In genomic region chr11:34653851-34654490, GRCh38 we compare ENCODE assay signal across 1 cellular context.
TF ChIP-seq lines count a peak whose summit lies in the region.

No MANE protein-coding gene starts in this region.

TF ChIP-seq in HepG2, 621 proteins besides CTCF, POLR2A, EP300 and RAD21 (continued from another document and continues in another):
- TF ChIP-seq ARID4A (CRISPR knock-in tag; IDR thresholded peaks at IDR 0.05; ENCODE audit: borderline replicate concordance) (no peak), TMF1 (CRISPR knock-in tag; IDR thresholded peaks at IDR 0.05; ENCODE audit: low read depth) (no peak), ZFP37 (CRISPR knock-in tag; IDR thresholded peaks at IDR 0.05; ENCODE audit: borderline replicate concordance) (no peak), ZNF484 (CRISPR knock-in tag; IDR thresholded peaks at IDR 0.05; ENCODE audit: borderline replicate concordance, low read depth) (no peak), ZBTB43 (CRISPR knock-in tag; conservative IDR thresholded peaks at IDR 0.05) (no peak), ZNF788 (CRISPR knock-in tag; IDR thresholded peaks at IDR 0.05; ENCODE audit: borderline replicate concordance) (no peak), HOXA7 (CRISPR knock-in tag; IDR thresholded peaks at IDR 0.05) (no peak), NR1H2 (CRISPR knock-in tag; IDR thresholded peaks at IDR 0.05; ENCODE audit: borderline replicate concordance, low read depth) (no peak), SOX6 (IDR thresholded peaks at IDR 0.05) (no peak), SOX6 (CRISPR knock-in tag; IDR thresholded peaks at IDR 0.05) (no peak), ZNF639 (CRISPR knock-in tag; conservative IDR thresholded peaks at IDR 0.05) (no peak), ZBTB4 (CRISPR knock-in tag; IDR thresholded peaks at IDR 0.05; ENCODE audit: borderline replicate concordance) (no peak), ZBTB8A (CRISPR knock-in tag; IDR thresholded peaks at IDR 0.05; ENCODE audit: borderline replicate concordance, low read depth) (no peak), UBTF (CRISPR knock-in tag; IDR thresholded peaks at IDR 0.05) (no peak), HNF4A (CRISPR knock-in tag; IDR thresholded peaks at IDR 0.05) (peak; percentile 66), ZSCAN25 (CRISPR knock-in tag; IDR thresholded peaks at IDR 0.05) (no peak), ARID5B (CRISPR knock-in tag; IDR thresholded peaks at IDR 0.05) (peak; percentile 62), HINFP (CRISPR knock-in tag; IDR thresholded peaks at IDR 0.05; ENCODE audit: low read depth) (no peak), ZNF674 (CRISPR knock-in tag; IDR thresholded peaks at IDR 0.05; ENCODE audit: low read depth) (no peak), KLF11 (CRISPR knock-in tag; IDR thresholded peaks at IDR 0.05) (no peak), GPBP1L1 (CRISPR knock-in tag; IDR thresholded peaks at IDR 0.05) (no peak), MAZ (IDR thresholded peaks at IDR 0.05; ENCODE audit: borderline replicate concordance, low read depth, low read length) (no peak), MAZ (CRISPR knock-in tag; IDR thresholded peaks at IDR 0.05; ENCODE audit: low read depth) (no peak), ZNF333 (CRISPR knock-in tag; IDR thresholded peaks at IDR 0.05; ENCODE audit: borderline replicate concordance) (no peak), ZBTB33 (CRISPR knock-in tag; IDR thresholded peaks at IDR 0.05) (no peak), ZNF574 (CRISPR knock-in tag; IDR thresholded peaks at IDR 0.05) (no peak; the same call in 1 of the 2 replicates)
